8 cellular contexts compared by ENCODE assay signal in genomic region chr3:154018100-154018696, GRCh38.
A peak's percentile ranks its signal among the peaks of the same experiment; 100 is the strongest.
DNase-seq lines count a peak whose midpoint lies in the region; ATAC-seq and TF ChIP-seq lines count a peak whose summit lies in the region.

No MANE protein-coding gene starts in this region.

- peak; percentile 9 for DNase-seq in AG10803 (ENCODE audit: low read depth)
- peak; percentile 23 for DNase-seq in activated naive CD4-positive, alpha-beta T cell treated with anti-CD3 and anti-CD28 coated beads, Interleukin-2, amount 50 U/mL, for 16 hours
- DNase-seq in mesendoderm = peak; percentile 70
- no peak for DNase-seq in substantia nigra (lab: John Stamatoyannopoulos, UW)
- DNase-seq in NCI-H1930 (lab: John Stamatoyannopoulos, UW) = no peak

- no peaks in the 10 kb centered on the region for H3K9me3 ChIP-seq in OCI-LY1 (ENCODE audit: low read length)

- H3K23ac ChIP-seq in mesendoderm (ENCODE audit: low read length) = no peak overlapping the region

- H3K4me3 ChIP-seq in AG10803 (ENCODE audit: low read length) (no peak overlapping the region), OCI-LY1 (ENCODE audit: low read depth, low read length, poor library complexity, severe bottlenecking) (no peak overlapping the region), mesendoderm (ENCODE audit: low read length) (no peak overlapping the region)

- no peak overlapping the region for H2BK120ac ChIP-seq in mesendoderm (ENCODE audit: low read depth, low read length)

- no peaks in the 10 kb centered on the region for H3K79me1 ChIP-seq in mesendoderm (ENCODE audit: low read length)

- no peak overlapping the region for H2AK5ac ChIP-seq in mesendoderm (ENCODE audit: low read length)

- H3K36me3 ChIP-seq in OCI-LY1 (ENCODE audit: insufficient read depth, low read length) (no peaks in the 10 kb centered on the region), mesendoderm (ENCODE audit: control insufficient read depth, insufficient read depth, low read length) (no peaks in the 10 kb centered on the region)

- H3K9ac ChIP-seq in OCI-LY1 (ENCODE audit: low read length) (no peak overlapping the region), mesendoderm (ENCODE audit: low read length) (no peak overlapping the region)

- H3K79me2 ChIP-seq in OCI-LY1 (ENCODE audit: insufficient read depth, low read length) (no peaks in the 10 kb centered on the region), mesendoderm (ENCODE audit: control insufficient read depth, insufficient read depth, low read length) (no peaks in the 10 kb centered on the region)

- H3K27me3 ChIP-seq in OCI-LY1 (ENCODE audit: insufficient read depth, low read length) (no peaks in the 10 kb centered on the region), mesendoderm (ENCODE audit: insufficient read depth, low read length, poor library complexity) (no peaks in the 10 kb centered on the region)

- no peaks in the 10 kb centered on the region for H3K4me1 ChIP-seq in OCI-LY1 (ENCODE audit: insufficient read depth, low read length, severe bottlenecking)
- no peaks in the 10 kb centered on the region for H3K4me1 ChIP-seq in mesendoderm (ENCODE audit: control insufficient read depth, low read depth, low read length)

- H4K20me1 ChIP-seq in OCI-LY1 (ENCODE audit: insufficient read depth, low read length) = no peaks in the 10 kb centered on the region

- no peak overlapping the region for H3K56ac ChIP-seq in mesendoderm (ENCODE audit: low read length)

- no peak overlapping the region for H3K18ac ChIP-seq in mesendoderm (ENCODE audit: low read length)

- H2BK5ac ChIP-seq in mesendoderm (ENCODE audit: low read length) = no peak overlapping the region

- no peak overlapping the region for H3K4me2 ChIP-seq in OCI-LY1 (ENCODE audit: low read length)
- no peak overlapping the region for H3K4me2 ChIP-seq in mesendoderm (ENCODE audit: low read length)

- no peaks in the 10 kb centered on the region for H3K9me2 ChIP-seq in OCI-LY1 (ENCODE audit: low read depth, low read length)

- no peak overlapping the region for H4K5ac ChIP-seq in mesendoderm (ENCODE audit: low read length)

- H3K4ac ChIP-seq in mesendoderm (ENCODE audit: low read depth, low read length) = no peak overlapping the region

- TF ChIP-seq CTCF in AG10803 (conservative IDR thresholded peaks at IDR 0.05; ENCODE audit: low read length) (peak; percentile 56), OCI-LY1 (IDR thresholded peaks at IDR 0.05; ENCODE audit: low read length) (peak; percentile 80)

- no peak overlapping the region for H4K8ac ChIP-seq in mesendoderm (ENCODE audit: low read depth, low read length)

- no peak overlapping the region for H2BK15ac ChIP-seq in mesendoderm (replicated peaks; ENCODE audit: low read depth)

- no peaks in the 10 kb centered on the region for H3F3A ChIP-seq in OCI-LY1 (ENCODE audit: insufficient read depth, low read length)

- WGBS in mesendoderm (ENCODE audit: extremely low coverage, insufficient coverage, low lambda C conversion rate) = no CpG with 5 or more reads among the region's 3 CpGs

- H2AFZ ChIP-seq in OCI-LY1 (ENCODE audit: low read length) = no peak overlapping the region

- no peak overlapping the region for H3K27ac ChIP-seq in OCI-LY1 (ENCODE audit: low read depth, low read length, poor library complexity, severe bottlenecking)
- H3K27ac ChIP-seq in mesendoderm (ENCODE audit: low read depth, low read length) = no peak overlapping the region
- no peak overlapping the region for H3K27ac ChIP-seq in substantia nigra (ENCODE audit: low read depth, low read length, poor library complexity, severe bottlenecking)

- ATAC-seq in GM18498 (IDR thresholded peaks at IDR 0.05; ENCODE audit: unreplicated experiment) = peak; percentile 86
- peak; percentile 73 for ATAC-seq in HG03039 (IDR thresholded peaks at IDR 0.05; ENCODE audit: unreplicated experiment)

Comparison
In these comparisons a context has a peak if more than half of its experiments do, and no peak if none do; other contexts are left out.
1. DNase-seq: peak in AG10803 (single experiment), activated naive CD4-positive, alpha-beta T cell treated with anti-CD3 and anti-CD28 coated beads, Interleukin-2, amount 50 U/mL, for 16 hours (single experiment) and mesendoderm (single experiment); none in substantia nigra (0 of 49) and NCI-H1930 (0 of 2).